ENCODE assay signal across 2 cellular contexts in genomic region chr11:1389103-1389931, GRCh38.
TF ChIP-seq lines count a peak whose summit lies in the region.

No MANE protein-coding gene starts in this region.

TF ChIP-seq in IMR-90, 13 proteins besides CTCF, POLR2A, EP300 and RAD21:
- TF ChIP-seq CHD1 (IDR thresholded peaks at IDR 0.05; ENCODE audit: low read depth, low read length) (no peak), NFE2L2 (IDR thresholded peaks at IDR 0.05; ENCODE audit: low read depth, low read length) (no peak), USF2 (IDR thresholded peaks at IDR 0.05; ENCODE audit: low read depth, low read length) (no peak), SMC3 (IDR thresholded peaks at IDR 0.05; ENCODE audit: low read depth, low read length) (peak; percentile 13; the same call in 1 of the 2 replicates), BHLHE40 (IDR thresholded peaks at IDR 0.05; ENCODE audit: low read depth, low read length) (0 out of 2 replicates have a peak, but pooled peaks have one; percentile 6)

TF ChIP-seq in PFSK-1, 5 proteins besides CTCF, POLR2A, EP300 and RAD21:
- no peak for TF ChIP-seq REST (IDR thresholded peaks at IDR 0.05; ENCODE audit: insufficient read depth in 1 of 2, low read depth in 2 of 2, low read length in 2 of 2)
- no peak for TF ChIP-seq TAF1 (IDR thresholded peaks at IDR 0.05; ENCODE audit: borderline replicate concordance, insufficient read depth, low read length)
- peak; percentile 63 for TF ChIP-seq POLR2AphosphoS5 (IDR thresholded peaks at IDR 0.05; ENCODE audit: low read depth, low read length)
- no peak for TF ChIP-seq SIN3A (IDR thresholded peaks at IDR 0.05; ENCODE audit: borderline replicate concordance, insufficient read depth, low read length)
- TF ChIP-seq FOXP2 (optimal IDR thresholded peaks at IDR 0.05; ENCODE audit: borderline replicate concordance, extremely low read depth, extremely low read length, insufficient read depth): peak; percentile 29
